26 cellular contexts compared by ENCODE assay signal in genomic region chr5:31335456-31335855, GRCh38.
"Had no signal": no experiment of that assay in that cellular context is flagged by ENCODE, and none has a peak within 500 bp of the region (broad histone marks: within the 10 kb centered on the region; RNA-seq: fewer than 3 reads in every experiment).

No MANE protein-coding gene starts in this region.

- H3K4me3 Mint-ChIP-seq: naive thymus-derived CD8-positive, alpha-beta T cell; nephron; neural crest cell; stimulated activated memory B cell treated with anti-CD40 and anti-IgM and Interleukin-4, amounts not matched to agents 10 μg/mL and 1 μg/mL and 100 μg/mL, for 72 hours; stimulated activated naive CD8-positive, alpha-beta T cell treated with anti-CD3 and anti-CD28 coated beads, Interleukin-15, amount 100 ng/mL, for 72 hours; type B pancreatic cell had no signal

- H3K27me3 Mint-ChIP-seq: stimulated activated memory B cell treated with anti-CD40 and anti-IgM and Interleukin-4, amounts not matched to agents 10 μg/mL and 1 μg/mL and 100 μg/mL, for 72 hours; stimulated activated naive CD8-positive, alpha-beta T cell treated with anti-CD3 and anti-CD28 coated beads, Interleukin-15, amount 100 ng/mL, for 72 hours; type B pancreatic cell had no signal

- ATAC-seq: left cardiac atrium; left lung; lower lobe of right lung; naive thymus-derived CD8-positive, alpha-beta T cell; psoas muscle; right lobe of liver; stimulated activated memory B cell treated with anti-CD40 and anti-IgM and Interleukin-4, amounts not matched to agents 10 μg/mL and 1 μg/mL and 100 μg/mL, for 72 hours; stimulated activated naive CD8-positive, alpha-beta T cell treated with anti-CD3 and anti-CD28 coated beads, Interleukin-15, amount 100 ng/mL, for 72 hours had no signal

- H3K4me3 ChIP-seq: left lung, lower lobe of right lung, psoas muscle, right lobe of liver, smooth muscle cell, tibial nerve, uterus had no signal

- H3K9me3 ChIP-seq: left lung, lower lobe of right lung, neutrophil, psoas muscle, right lobe of liver, tibial nerve, uterus had no signal

- H3K4me1 Mint-ChIP-seq: naive thymus-derived CD8-positive, alpha-beta T cell; nephron; stimulated activated memory B cell treated with anti-CD40 and anti-IgM and Interleukin-4, amounts not matched to agents 10 μg/mL and 1 μg/mL and 100 μg/mL, for 72 hours; stimulated activated naive CD8-positive, alpha-beta T cell treated with anti-CD3 and anti-CD28 coated beads, Interleukin-15, amount 100 ng/mL, for 72 hours had no signal

- H3K4me1 ChIP-seq: left lung, lower lobe of right lung, parathyroid adenoma, psoas muscle, right lobe of liver, tibial nerve, uterus had no signal

- DNase-seq: kidney glomerular epithelial cell; left cardiac atrium; left lung; lower lobe of right lung; mammary epithelial cell; mesenchymal stem cell; naive thymus-derived CD8-positive, alpha-beta T cell; occipital lobe; psoas muscle; right lobe of liver; stimulated activated CD4-positive, alpha-beta T cell treated with anti-CD3 and anti-CD28 coated beads, Interleukin-1b, Interleukin-23, amount 100 ng/mL, for 48 hours; stimulated activated CD4-positive, alpha-beta T cell treated with anti-CD3 and anti-CD28 coated beads, Interleukin-2, amount 100 ng/mL, for 48 hours; stimulated activated CD4-positive, alpha-beta T cell treated with anti-CD3 and anti-CD28 coated beads, Interleukin-4, amount 100 ng/mL, for 4 hours; stimulated activated CD8-positive, alpha-beta memory T cell treated with anti-CD3 and anti-CD28 coated beads, Interleukin-4, amount 100 ng/mL, for 48 hours; stimulated activated naive CD4-positive, alpha-beta T cell treated with Interleukin-2 at 50 U/mL for 16 hours; stimulated activated naive CD8-positive, alpha-beta T cell treated with anti-CD3 and anti-CD28 coated beads, Interleukin-15, amount 100 ng/mL, for 72 hours; substantia nigra; uterus had no signal

- H3K27ac Mint-ChIP-seq: naive thymus-derived CD8-positive, alpha-beta T cell; nephron; stimulated activated memory B cell treated with anti-CD40 and anti-IgM and Interleukin-4, amounts not matched to agents 10 μg/mL and 1 μg/mL and 100 μg/mL, for 72 hours; stimulated activated naive CD8-positive, alpha-beta T cell treated with anti-CD3 and anti-CD28 coated beads, Interleukin-15, amount 100 ng/mL, for 72 hours; type B pancreatic cell had no signal

- H3K27me3 ChIP-seq: left lung, neutrophil, right lobe of liver, tibial nerve, uterus had no signal

- H3K27ac ChIP-seq: left lung, lower lobe of right lung, neutrophil, parathyroid adenoma, psoas muscle, right lobe of liver, tibial nerve, uterus had no signal

- H3K9me3 Mint-ChIP-seq: naive thymus-derived CD8-positive, alpha-beta T cell; nephron; neural crest cell; stimulated activated memory B cell treated with anti-CD40 and anti-IgM and Interleukin-4, amounts not matched to agents 10 μg/mL and 1 μg/mL and 100 μg/mL, for 72 hours; stimulated activated naive CD8-positive, alpha-beta T cell treated with anti-CD3 and anti-CD28 coated beads, Interleukin-15, amount 100 ng/mL, for 72 hours; type B pancreatic cell had no signal

- H3K36me3 Mint-ChIP-seq: naive thymus-derived CD8-positive, alpha-beta T cell; stimulated activated memory B cell treated with anti-CD40 and anti-IgM and Interleukin-4, amounts not matched to agents 10 μg/mL and 1 μg/mL and 100 μg/mL, for 72 hours; type B pancreatic cell had no signal

- H3K36me3 ChIP-seq: left lung, lower lobe of right lung, neutrophil, right lobe of liver, tibial nerve, uterus had no signal
